11 cellular contexts compared by ENCODE assay signal in genomic region chr19:11479090-11479469, GRCh38. TPM values are rescaled to one million over a fixed set of nuclear protein-coding genes. Genes with fewer than 3 reads are reported as not detected.
DNase-seq lines count a peak whose midpoint lies in the region; ATAC-seq and TF ChIP-seq lines count a peak whose summit lies in the region.
"Had no signal": no experiment of that assay in that cellular context is flagged by ENCODE, and none has a peak within 500 bp of the region (broad histone marks: within the 10 kb centered on the region; RNA-seq: fewer than 3 reads in every experiment).

No MANE protein-coding gene starts in this region.

- peaks cover 3% of the 10 kb centered on the region for H4K20me1 ChIP-seq in osteoblast (ENCODE audit: insufficient read depth, low read length)

- no peak for TF ChIP-seq CTCF in osteoblast (IDR thresholded peaks at IDR 0.05; ENCODE audit: extremely low read depth, low read depth, low read length)

- H3K27ac ChIP-seq in osteoblast (ENCODE audit: low read depth, low read length) = no peak overlapping the region

- intact Hi-C loops in dendritic cell treated with granulocyte-macrophage colony-stimulating factor and Interleukin-4, amounts not matched to agents 40 ng/mL and 50 ng/mL, for 4 days (cut with micrococcal nuclease) = no loop called here

- no peaks in the 10 kb centered on the region for H3K79me2 ChIP-seq in osteoblast (ENCODE audit: insufficient read depth, low read length)

- peaks cover 11% of the 10 kb centered on the region for H3K36me3 Mint-ChIP-seq in dendritic cell treated with granulocyte-macrophage colony-stimulating factor and Interleukin-4, amounts not matched to agents 40 ng/mL and 50 ng/mL, for 4 days (ENCODE audit: low read depth)

- no peaks in the 10 kb centered on the region for H3K36me3 ChIP-seq in osteoblast (ENCODE audit: insufficient read depth, low read length)

- peaks cover 7% of the 10 kb centered on the region for H3K4me1 ChIP-seq in osteoblast (ENCODE audit: insufficient read depth, low read length)

- no peak for ATAC-seq in HG03139 (IDR thresholded peaks at IDR 0.05; ENCODE audit: unreplicated experiment)

- peaks cover 35% of the 10 kb centered on the region for H3K27me3 ChIP-seq in osteoblast (ENCODE audit: insufficient read depth, low read length)

- H3K9me3 Mint-ChIP-seq in dendritic cell treated with granulocyte-macrophage colony-stimulating factor and Interleukin-4, amounts not matched to agents 40 ng/mL and 50 ng/mL, for 4 days = no peaks in the 10 kb centered on the region

- no peaks in the 10 kb centered on the region for H3K9me3 ChIP-seq in osteoblast (ENCODE audit: low read depth, low read length)
- H3K9me3 ChIP-seq: MG63 had no signal

- H2AFZ ChIP-seq in osteoblast (ENCODE audit: low read length) = no peak overlapping the region

- peak overlapping the region; percentile 57 for H3K4me3 Mint-ChIP-seq in dendritic cell treated with granulocyte-macrophage colony-stimulating factor and Interleukin-4, amounts not matched to agents 40 ng/mL and 50 ng/mL, for 4 days

- peak overlapping the region; percentile 28 for H3K27ac Mint-ChIP-seq in dendritic cell treated with granulocyte-macrophage colony-stimulating factor and Interleukin-4, amounts not matched to agents 40 ng/mL and 50 ng/mL, for 4 days

- peaks cover 67% of the 10 kb centered on the region for H3K27me3 Mint-ChIP-seq in dendritic cell treated with granulocyte-macrophage colony-stimulating factor and Interleukin-4, amounts not matched to agents 40 ng/mL and 50 ng/mL, for 4 days

- DNase-seq in NCI-H748 (lab: John Stamatoyannopoulos, UW; ENCODE audit: unreplicated experiment) = peak; percentile 62
- no peak for DNase-seq in NCI-H748 treated with DMSO at 0.1 percent for 48 hours (lab: John Stamatoyannopoulos, UW)
- peak; percentile 91 for DNase-seq in osteoblast (ENCODE audit: insufficient read length, low spot score, missing footprints)
- no peak for DNase-seq in stimulated activated CD4-positive, alpha-beta T cell treated with anti-CD3 and anti-CD28 coated beads, Interleukin-12 subunit alpha, Interleukin-12 subunit beta, amount 100 ng/mL, for 4 hours
- DNase-seq: activated effector memory CD4-positive, alpha-beta T cell treated with Interleukin-2 at 50 U/mL for 16 hours; kidney glomerular epithelial cell; MG63; NCI-H510A treated with DMSO at 0.1 percent for 48 hours; SIG-M5 had no signal

- no peak overlapping the region for H3K4me2 ChIP-seq in osteoblast (ENCODE audit: insufficient read depth, low read length)

- peaks cover 36% of the 10 kb centered on the region for H3K4me1 Mint-ChIP-seq in dendritic cell treated with granulocyte-macrophage colony-stimulating factor and Interleukin-4, amounts not matched to agents 40 ng/mL and 50 ng/mL, for 4 days (ENCODE audit: low read depth)

- no peak overlapping the region for H3K4me3 ChIP-seq in osteoblast (ENCODE audit: insufficient read depth, low read length)
- H3K4me3 ChIP-seq: MG63 had no signal

RNA-seq across cellular contexts. Expression of gene ELAVL3, which starts 1.8 kb away (rescaled TPM):
- total RNA-seq in osteoblast = 0.72 TPM in 1 of 2 replicates, not detected in the other

RNA-seq across cellular contexts. Expression of gene ZNF653, which starts 26.6 kb away (rescaled TPM):
- 2.9 and 3.5 TPM in 2 replicates for total RNA-seq in osteoblast

RNA-seq across cellular contexts. Expression of gene PRKCSH, which starts 43.6 kb away (rescaled TPM):
- total RNA-seq in osteoblast = 117 and 119 TPM in 2 replicates

RNA-seq across cellular contexts. Expression of gene ODAD3, which starts 44.2 kb away (rescaled TPM):
- under 0.01 TPM in 2 replicates for total RNA-seq in osteoblast

RNA-seq across cellular contexts. Expression of gene ECSIT, which starts 49.9 kb away (rescaled TPM):
- total RNA-seq in osteoblast = 36.9 and 37.1 TPM in 2 replicates

Comparison
In these comparisons a context has a peak if more than half of its experiments do, and no peak if none do; other contexts are left out.
1. DNase-seq: peak in NCI-H748 (single experiment) and osteoblast (single experiment); none in NCI-H748 treated with DMSO at 0.1 percent for 48 hours (single experiment) and stimulated activated CD4-positive, alpha-beta T cell treated with anti-CD3 and anti-CD28 coated beads, Interleukin-12 subunit alpha, Interleukin-12 subunit beta, amount 100 ng/mL, for 4 hours (single experiment).